ENCODE assay signal across 20 cellular contexts in the genomic region with DNA sequence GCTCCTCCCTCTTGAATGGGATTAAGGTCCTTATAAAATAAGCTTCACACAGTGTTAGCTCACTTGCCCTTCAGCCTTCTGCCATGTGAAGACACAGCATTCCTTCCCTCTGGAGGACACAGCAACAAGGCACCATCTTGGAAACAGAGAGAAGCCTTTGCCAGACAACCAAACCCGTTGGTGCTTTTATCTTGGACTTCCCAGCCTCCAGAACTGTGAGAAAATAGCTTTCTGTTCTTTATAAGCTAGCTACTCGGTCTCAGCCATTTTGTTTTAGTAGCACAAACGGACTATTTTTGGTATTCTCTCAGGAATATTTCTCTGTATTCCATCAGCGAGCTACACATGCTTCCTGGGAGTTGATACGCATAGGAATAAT.
"Had no signal": no experiment of that assay in that cellular context is flagged by ENCODE, and none has a peak within 500 bp of the region (broad histone marks: within the 10 kb centered on the region; RNA-seq: fewer than 3 reads in every experiment).

No MANE protein-coding gene starts in this region.

- FAIRE-seq: colon, keratinocyte had no signal

- H3K79me2 ChIP-seq: parathyroid adenoma had no signal

- DNase-seq: dorsolateral prefrontal cortex; effector CD4-positive, alpha-beta T cell; foreskin melanocyte; left ventricle myocardium superior; stimulated activated CD4-positive, alpha-beta T cell treated with anti-CD3 and anti-CD28 coated beads, Interleukin-12 subunit alpha, Interleukin-12 subunit beta, amount 100 ng/mL, for 4 hours; stimulated activated CD4-positive, alpha-beta T cell treated with anti-CD3 and anti-CD28 coated beads, Interleukin-1b, Interleukin-23, amount 100 ng/mL, for 48 hours; stimulated activated CD4-positive, alpha-beta T cell treated with anti-CD3 and anti-CD28 coated beads, Interleukin-4, amount 100 ng/mL, for 1 hour; stimulated activated CD8-positive, alpha-beta memory T cell treated with anti-CD3 and anti-CD28 coated beads, Interleukin-4, amount 100 ng/mL, for 48 hours; stimulated activated naive CD4-positive, alpha-beta T cell; stimulated activated naive CD8-positive, alpha-beta T cell treated with anti-CD3 and anti-CD28 coated beads, Interleukin-15, amount 100 ng/mL, for 72 hours had no signal

- H3K27ac ChIP-seq: dorsolateral prefrontal cortex, epithelial cell of prostate, esophagus muscularis mucosa, parathyroid adenoma, suprapubic skin, vagina had no signal

- H3K4me1 ChIP-seq: esophagus muscularis mucosa, parathyroid adenoma, suprapubic skin, vagina had no signal

- H3K27me3 ChIP-seq: dorsolateral prefrontal cortex, esophagus muscularis mucosa, suprapubic skin, vagina had no signal

- ATAC-seq: left ventricle myocardium superior, sciatic nerve had no signal

- H3K36me3 ChIP-seq: esophagus muscularis mucosa, suprapubic skin, vagina had no signal

- H3K4me2 ChIP-seq: smooth muscle cell had no signal

- H2AFZ ChIP-seq: parathyroid adenoma had no signal

- H3K9ac ChIP-seq: parathyroid adenoma had no signal

- H3K9me3 ChIP-seq: vagina had no signal

- H3K4me3 ChIP-seq: dorsolateral prefrontal cortex, esophagus muscularis mucosa, lung, smooth muscle cell, suprapubic skin, vagina had no signal
